ENCODE assay signal across 9 cellular contexts in genomic region chr9:35538361-35539234, GRCh38. TPM values are rescaled to one million over a fixed set of nuclear protein-coding genes. Genes with fewer than 3 reads are reported as not detected.
DNase-seq lines count a peak whose midpoint lies in the region; ATAC-seq, FAIRE-seq and TF ChIP-seq lines count a peak whose summit lies in the region.
"Had no signal": no experiment of that assay in that cellular context is flagged by ENCODE, and none has a peak within 500 bp of the region (broad histone marks: within the 10 kb centered on the region; RNA-seq: fewer than 3 reads in every experiment).

No MANE protein-coding gene starts in this region.

- H3K27ac ChIP-seq in epithelial cell of prostate = peak overlapping the region; percentile 71
- H3K27ac ChIP-seq in mesodermal cell (ENCODE audit: low read depth, low read length, severe bottlenecking) = peak overlapping the region; percentile 95
- peak overlapping the region; percentile 82 to 95 (median 90) for H3K27ac ChIP-seq in tibial nerve

- H3K4me1 ChIP-seq in mesodermal cell (ENCODE audit: control insufficient read depth, insufficient read depth, low read length, poor library complexity, severe bottlenecking) (peaks cover 26% of the 10 kb centered on the region), tibial nerve (peaks cover 0 to 67% (median 31%) of the 10 kb centered on the region in 4 donors), HAP-1 (no peaks in the 10 kb centered on the region)

- TF ChIP-seq EP300 in tibial nerve (IDR thresholded peaks at IDR 0.05) = peak in 1 of 2 donors; percentile 71

- no peak for FAIRE-seq in D721Med (lab: Jason Lieb, UNC)
- FAIRE-seq: frontal cortex had no signal

- H3K9me3 ChIP-seq in mesodermal cell (ENCODE audit: control insufficient read depth, low read length) (no peaks in the 10 kb centered on the region), tibial nerve (no peaks in the 10 kb centered on the region), HAP-1 (peaks cover 3% of the 10 kb centered on the region; the same call in 1 of the 2 replicates)

- no peaks in the 10 kb centered on the region for H3K27me3 ChIP-seq in tibial nerve
- no peaks in the 10 kb centered on the region for H3K27me3 ChIP-seq in HAP-1 (ENCODE audit: low read depth)

- H3K36me3 ChIP-seq in mesodermal cell (ENCODE audit: control insufficient read depth, insufficient read depth, low read length) = peaks cover 12% of the 10 kb centered on the region
- H3K36me3 ChIP-seq in tibial nerve = no peaks in the 10 kb centered on the region
- no peaks in the 10 kb centered on the region for H3K36me3 ChIP-seq in HAP-1 (replicated peaks)

- TF ChIP-seq POLR2A in tibial nerve (IDR thresholded peaks at IDR 0.05) = peak in 1 of 2 donors; percentile 54

- in situ Hi-C loops in HAP-1 (cut with MboI; ENCODE audit: low sequenced_read_pairs) = loop anchor here (25.0 kb wide), 1 partner anchor 101 kb away; no protein-coding TSS in a partner anchor

- WGBS in mesodermal cell (ENCODE audit: insufficient coverage in 2 of 2), 2 experiments = 7 to 15% methylated on average over 13 of the region's 18 CpGs
- WGBS in tibial nerve, 2 donors = 4 to 5% methylated on average over 18 of the region's 18 CpGs

- peak; percentile 76 for DNase-seq in NOMO-1 treated with dmso at 0.1 percent for 144 hours (lab: John Stamatoyannopoulos, UW; ENCODE audit: unreplicated experiment)
- no peak for DNase-seq in epithelial cell of prostate (ENCODE audit: low read depth, low spot score)
- peak; percentile 50 to 56 for DNase-seq in tibial nerve (ENCODE audit: low spot score in 2 of 2)
- no peak for DNase-seq in D721Med (ENCODE audit: insufficient read length, low spot score)
- no peak for DNase-seq in stimulated activated naive CD8-positive, alpha-beta T cell treated with anti-CD3 and anti-CD28 coated beads, Interleukin-15, Interleukin-2, amounts not matched to agents 100 U/mL and 50 U/mL, for 24 hours
- no peak for DNase-seq in HAP-1 (ENCODE audit: low spot score in 2 of 2)

- no peak for ATAC-seq in HG03045 (IDR thresholded peaks at IDR 0.05; ENCODE audit: unreplicated experiment)
- ATAC-seq in stimulated activated naive CD8-positive, alpha-beta T cell treated with anti-CD3 and anti-CD28 coated beads, Interleukin-15, Interleukin-2, amounts not matched to agents 100 U/mL and 50 U/mL, for 24 hours = no peak

- H3K4me3 ChIP-seq in mesodermal cell (ENCODE audit: extremely low read depth, insufficient read depth, low read length, poor library complexity, severe bottlenecking) (peak overlapping the region; percentile 49), tibial nerve (peak overlapping the region; percentile 27 to 52 (median 37)), HAP-1 (no peak overlapping the region)

- TF ChIP-seq CTCF in tibial nerve (IDR thresholded peaks at IDR 0.05) (no peak), D721Med (IDR thresholded peaks at IDR 0.05; ENCODE audit: insufficient read depth, missing control alignments) (no peak)

RNA-seq across cellular contexts. Expression of gene RUSC2, which starts 48.7 kb away (rescaled TPM):
- polyA plus RNA-seq in mesodermal cell (2013, experiment 1 of 2) = 19.5 TPM
- 16.2 TPM for polyA plus RNA-seq in mesodermal cell (2013, experiment 2 of 2)
- total RNA-seq in tibial nerve = 10 to 100 TPM; 28.8 to 39.3 (median 35.4) TPM

Comparison
In these comparisons a context has a peak if more than half of its experiments do, and no peak if none do; other contexts are left out.
1. DNase-seq: peak in NOMO-1 treated with dmso at 0.1 percent for 144 hours (single experiment) and tibial nerve (2 of 2); none in epithelial cell of prostate (single experiment), D721Med (single experiment), stimulated activated naive CD8-positive, alpha-beta T cell treated with anti-CD3 and anti-CD28 coated beads, Interleukin-15, Interleukin-2, amounts not matched to agents 100 U/mL and 50 U/mL, for 24 hours (single experiment) and HAP-1 (0 of 2).
2. Peak in every context shown above with its lines, with median percentiles within 50 percentile points of each other: H3K27ac ChIP-seq.